Comparison of ENCODE assay signal across 15 cellular contexts in the genomic region with DNA sequence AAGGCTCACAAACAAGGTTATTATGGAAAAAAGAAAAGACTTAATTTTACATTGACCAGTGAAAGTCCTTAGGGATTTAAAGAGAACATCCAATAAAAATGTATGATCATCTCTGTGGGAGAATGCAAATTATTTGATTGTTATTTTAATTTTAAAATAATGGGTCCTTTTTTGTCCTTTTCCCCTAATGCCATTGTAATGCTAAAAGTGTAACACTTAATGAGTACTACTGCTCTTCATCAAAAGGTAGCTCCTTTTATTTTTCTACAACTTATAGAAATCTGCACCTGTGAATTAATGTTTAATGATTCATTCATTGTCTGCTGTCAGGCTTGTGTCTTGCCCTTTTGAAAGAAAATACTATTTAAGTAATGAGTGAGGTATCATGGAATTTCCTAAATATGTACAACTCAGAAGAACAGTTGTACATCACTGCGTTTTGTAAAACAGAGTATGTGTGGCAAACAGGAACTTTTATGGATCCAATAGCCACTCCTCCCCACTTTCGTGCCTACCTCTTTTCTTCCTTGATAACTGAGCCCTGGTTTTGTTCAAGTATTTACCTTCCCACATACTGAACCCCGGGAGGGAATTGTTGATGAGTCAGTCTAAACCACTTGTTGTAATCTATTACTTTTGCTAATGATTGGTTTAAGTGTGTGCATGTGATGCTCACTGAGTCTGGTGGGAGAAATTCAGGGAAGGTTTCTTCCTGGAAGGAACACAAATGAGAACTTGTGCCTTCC. TPM values are rescaled to one million over a fixed set of nuclear protein-coding genes. Genes with fewer than 3 reads are reported as not detected.
A peak's percentile ranks its signal among the peaks of the same experiment; 100 is the strongest.
DNase-seq lines count a peak whose midpoint lies in the region; ATAC-seq and TF ChIP-seq lines count a peak whose summit lies in the region.
"Had no signal": no experiment of that assay in that cellular context is flagged by ENCODE, and none has a peak within 500 bp of the region (broad histone marks: within the 10 kb centered on the region; RNA-seq: fewer than 3 reads in every experiment).

No MANE protein-coding gene starts in this region.

- no peaks in the 10 kb centered on the region for H3K4me1 ChIP-seq in esophagus squamous epithelium
- H3K4me1 ChIP-seq: colonic mucosa had no signal

- no peaks in the 10 kb centered on the region for H3K36me3 ChIP-seq in esophagus squamous epithelium
- H3K36me3 ChIP-seq: colonic mucosa had no signal

- H3K9me3 ChIP-seq in esophagus squamous epithelium = no peaks in the 10 kb centered on the region
- H3K9me3 ChIP-seq: colonic mucosa had no signal

- intact Hi-C loops in esophagus squamous epithelium (cut with DNase I) = no loop called here

- no peaks in the 10 kb centered on the region for H3K27me3 ChIP-seq in esophagus squamous epithelium
- H3K27me3 ChIP-seq: colonic mucosa had no signal

- H3K36me3 Mint-ChIP-seq in activated T-cell treated with anti-CD3 and anti-CD28 coated beads, Interleukin-2, amount 50 U/mL, for 72 hours (ENCODE audit: insufficient read depth in 2 of 2) = no peaks in the 10 kb centered on the region
- H3K36me3 Mint-ChIP-seq in activated CD8-positive, alpha-beta memory T cell treated with anti-CD3 and anti-CD28 coated beads, Interleukin-2, amount 10 ng/mL, durations not matched to agents 7 days and 5 days = peaks cover 12% of the 10 kb centered on the region
- H3K36me3 Mint-ChIP-seq: natural killer cell had no signal

- peaks cover 13% of the 10 kb centered on the region for H3K27me3 Mint-ChIP-seq in activated T-cell treated with anti-CD3 and anti-CD28 coated beads, Interleukin-2, amount 50 U/mL, for 72 hours (ENCODE audit: low read depth)
- H3K27me3 Mint-ChIP-seq in activated CD8-positive, alpha-beta memory T cell treated with anti-CD3 and anti-CD28 coated beads, Interleukin-2, amount 10 ng/mL, durations not matched to agents 7 days and 5 days = no peaks in the 10 kb centered on the region

- H3K27ac ChIP-seq in esophagus squamous epithelium = no peak overlapping the region
- H3K27ac ChIP-seq: colonic mucosa had no signal

- H3K4me1 Mint-ChIP-seq in activated T-cell treated with anti-CD3 and anti-CD28 coated beads, Interleukin-2, amount 50 U/mL, for 72 hours (ENCODE audit: low read depth) = peaks cover 15% of the 10 kb centered on the region
- peaks cover 35% of the 10 kb centered on the region for H3K4me1 Mint-ChIP-seq in activated CD8-positive, alpha-beta memory T cell treated with anti-CD3 and anti-CD28 coated beads, Interleukin-2, amount 10 ng/mL, durations not matched to agents 7 days and 5 days
- H3K4me1 Mint-ChIP-seq: natural killer cell had no signal

- no peak for TF ChIP-seq CTCF in esophagus squamous epithelium (IDR thresholded peaks at IDR 0.05)

- CTCF ChIA-PET in activated CD8-positive, alpha-beta memory T cell treated with anti-CD3 and anti-CD28 coated beads, Interleukin-2, amount 10 ng/mL, durations not matched to agents 7 days and 5 days (lab: Charles Lee) = no interaction called here

- WGBS in esophagus squamous epithelium, 2 donors = 37 to 42% methylated on average over 3 of the region's 3 CpGs

- H3K27ac Mint-ChIP-seq in activated T-cell treated with anti-CD3 and anti-CD28 coated beads, Interleukin-2, amount 50 U/mL, for 72 hours = no peak overlapping the region
- H3K27ac Mint-ChIP-seq in activated CD8-positive, alpha-beta memory T cell treated with anti-CD3 and anti-CD28 coated beads, Interleukin-2, amount 10 ng/mL, durations not matched to agents 7 days and 5 days = no peak overlapping the region
- H3K27ac Mint-ChIP-seq: activated CD8-positive, alpha-beta T cell treated with anti-CD3 and anti-CD28 coated beads for 36 hours; natural killer cell had no signal

- ATAC-seq in activated T-cell treated with anti-CD3 and anti-CD28 coated beads, Interleukin-2, amount 50 U/mL, for 72 hours (replicated peaks in 1 of 2) = no peak
- ATAC-seq in activated CD8-positive, alpha-beta memory T cell treated with anti-CD3 and anti-CD28 coated beads, Interleukin-2, amount 10 ng/mL, durations not matched to agents 7 days and 5 days = no peak
- ATAC-seq: activated CD8-positive, alpha-beta T cell treated with anti-CD3 and anti-CD28 coated beads for 36 hours; natural killer cell had no signal

- H3K4me3 ChIP-seq in esophagus squamous epithelium = no peak overlapping the region
- H3K4me3 ChIP-seq: colonic mucosa had no signal

- no peaks in the 10 kb centered on the region for H3K9me3 Mint-ChIP-seq in activated T-cell treated with anti-CD3 and anti-CD28 coated beads, Interleukin-2, amount 50 U/mL, for 72 hours
- no peaks in the 10 kb centered on the region for H3K9me3 Mint-ChIP-seq in activated CD8-positive, alpha-beta memory T cell treated with anti-CD3 and anti-CD28 coated beads, Interleukin-2, amount 10 ng/mL, durations not matched to agents 7 days and 5 days (ENCODE audit: low read depth)
- H3K9me3 Mint-ChIP-seq: activated CD8-positive, alpha-beta T cell treated with anti-CD3 and anti-CD28 coated beads for 36 hours; natural killer cell had no signal

- no peak overlapping the region for H3K4me3 Mint-ChIP-seq in activated T-cell treated with anti-CD3 and anti-CD28 coated beads, Interleukin-2, amount 50 U/mL, for 72 hours
- no peak overlapping the region for H3K4me3 Mint-ChIP-seq in activated CD8-positive, alpha-beta memory T cell treated with anti-CD3 and anti-CD28 coated beads, Interleukin-2, amount 10 ng/mL, durations not matched to agents 7 days and 5 days
- H3K4me3 Mint-ChIP-seq: activated CD8-positive, alpha-beta T cell treated with anti-CD3 and anti-CD28 coated beads for 36 hours; natural killer cell had no signal

- peak; percentile 11 for DNase-seq in EH (ENCODE audit: low read depth)
- peak; percentile 38 for DNase-seq in LoVo (ENCODE audit: low spot score)
- peak; percentile 78 for DNase-seq in amniotic epithelial cell (ENCODE audit: low read depth)
- DNase-seq in iPS-NIHi7 (ENCODE audit: extremely low spot score) = peak; percentile 30
- DNase-seq in activated T-cell treated with anti-CD3 and anti-CD28 coated beads, Interleukin-2, amount 50 U/mL, for 72 hours = no peak
- DNase-seq in esophagus squamous epithelium (lab: John Stamatoyannopoulos, UW) = no peak
- no peak for DNase-seq in activated CD8-positive, alpha-beta memory T cell treated with anti-CD3 and anti-CD28 coated beads, Interleukin-2, amount 10 ng/mL, durations not matched to agents 7 days and 5 days
- DNase-seq in erythroblast (lab: John Stamatoyannopoulos, UW) = no peak
- DNase-seq: activated CD8-positive, alpha-beta T cell treated with anti-CD3 and anti-CD28 coated beads for 36 hours; activated naive CD4-positive, alpha-beta T cell treated with anti-CD3 and anti-CD28 coated beads, Interleukin-2, amount 50 U/mL, for 16 hours; colonic mucosa; islet precursor cell; natural killer cell; NCI-H1930; T-helper 2 cell had no signal

- TF ChIP-seq POLR2A in esophagus squamous epithelium (IDR thresholded peaks at IDR 0.05) = no peak
- no peak for TF ChIP-seq POLR2A in erythroblast (IDR thresholded peaks at IDR 0.05; ENCODE audit: low read length)

RNA-seq across cellular contexts. Expression of gene TRUB1, which starts 19.9 kb away (rescaled TPM):
- total RNA-seq in activated T-cell treated with anti-CD3 and anti-CD28 coated beads, Interleukin-2, amount 50 U/mL, for 72 hours = 10 to 100 TPM; 13.1 to 14.2 TPM
- 10 to 100 TPM; 11.0 to 20.6 (median 17.2) TPM for total RNA-seq in esophagus squamous epithelium
- 10 to 100 TPM; 16.3 to 22.6 TPM for total RNA-seq in activated CD8-positive, alpha-beta memory T cell treated with anti-CD3 and anti-CD28 coated beads, Interleukin-2, amount 10 ng/mL, durations not matched to agents 7 days and 5 days

Comparison
In these comparisons a context has a peak if more than half of its experiments do, and no peak if none do; other contexts are left out.
1. DNase-seq: peak in EH (single experiment), LoVo (single experiment), amniotic epithelial cell (single experiment) and iPS-NIHi7 (single experiment); none in activated T-cell treated with anti-CD3 and anti-CD28 coated beads, Interleukin-2, amount 50 U/mL, for 72 hours (0 of 2), esophagus squamous epithelium (single experiment), activated CD8-positive, alpha-beta memory T cell treated with anti-CD3 and anti-CD28 coated beads, Interleukin-2, amount 10 ng/mL, durations not matched to agents 7 days and 5 days (single experiment) and erythroblast (0 of 2).